In the genomic region with DNA sequence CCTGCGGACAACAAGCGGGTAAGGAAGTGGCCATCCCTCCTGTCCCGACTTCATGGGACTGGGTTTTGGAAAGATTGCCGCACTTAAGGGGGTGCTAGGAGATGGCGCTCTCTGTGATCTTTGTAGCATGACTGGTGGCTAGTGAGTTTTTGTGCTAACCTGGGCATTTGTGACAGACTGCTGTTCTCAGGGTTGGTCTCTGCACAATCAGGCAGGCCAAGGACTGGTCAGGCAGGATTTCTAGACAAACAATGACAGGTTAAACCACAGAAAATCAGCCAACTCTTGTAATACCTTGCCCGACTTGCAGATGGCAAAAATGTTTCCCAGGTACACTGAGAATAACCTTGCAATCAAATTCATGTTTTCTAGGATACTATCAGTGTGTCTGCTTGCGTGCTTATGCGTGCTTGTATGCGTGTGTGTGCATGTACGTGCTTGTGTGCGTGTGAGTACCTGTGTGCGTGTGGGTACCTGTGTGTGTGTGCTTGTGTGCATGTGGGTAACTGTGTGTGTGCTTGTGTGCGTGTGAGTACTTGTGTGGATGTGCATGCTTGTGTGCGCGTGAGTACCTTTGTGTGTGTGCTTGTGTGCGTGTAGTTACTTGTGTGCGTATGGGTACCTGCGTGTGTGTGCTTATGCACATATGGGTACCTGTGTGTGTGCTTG, we compare ENCODE assay signal across 14 cellular contexts. TPM values are rescaled to one million over a fixed set of nuclear protein-coding genes. Genes with fewer than 3 reads are reported as not detected.
DNase-seq lines count a peak whose midpoint lies in the region; ATAC-seq, FAIRE-seq and TF ChIP-seq lines count a peak whose summit lies in the region.
"Had no signal": no experiment of that assay in that cellular context is flagged by ENCODE, and none has a peak within 500 bp of the region (broad histone marks: within the 10 kb centered on the region; RNA-seq: fewer than 3 reads in every experiment).

No MANE protein-coding gene starts in this region.

- H4K5ac ChIP-seq in H1 (ENCODE audit: insufficient read length, low read depth, low read length): peak overlapping the region; percentile 84

- H3K23me2 ChIP-seq in H1 (ENCODE audit: low read depth, low read length): peaks cover 7% of the 10 kb centered on the region

- no peak overlapping the region for H3K4me3 Mint-ChIP-seq in natural killer cell
- no peak overlapping the region for H3K4me3 Mint-ChIP-seq in activated T-helper 17 cell treated with anti-CD3 and anti-CD28 coated beads, Interleukin-2, amount 50 U/mL, for 72 hours
- H3K4me3 Mint-ChIP-seq: T-helper 2 cell treated with Interferon-gamma antibody and Interleukin-4, amounts not matched to agents 5 μg/mL and 100 μg/mL, for 36 hours had no signal

- H4K91ac ChIP-seq in H1 (replicated peaks; ENCODE audit: insufficient read length, low read length): peak overlapping the region; percentile 100

- H3K79me1 ChIP-seq in H1 (ENCODE audit: low read depth, low read length): peaks cover 15% of the 10 kb centered on the region

- CTCF ChIA-PET in H1 (lab: Charles Lee; ENCODE audit: partially characterized antibody): interaction anchor here (0.6 to 1.7 kb wide), 4 partner anchors 11 to 419 kb away, joined by 3 to 4 read pairs (median 4); no protein-coding TSS in a partner anchor

- no peak for ATAC-seq in natural killer cell
- ATAC-seq in activated T-helper 17 cell treated with anti-CD3 and anti-CD28 coated beads, Interleukin-2, amount 50 U/mL, for 72 hours (replicated peaks): no peak

- WGBS in H1 (ENCODE audit: extremely low coverage in 1 of 2, insufficient coverage in 1 of 2, insufficient read length in 1 of 2, insufficient replicate concordance in 2 of 2, low coverage in 1 of 2, low lambda C conversion rate in 2 of 2, missing lambda C conversion rate in 1 of 2), 2 experiments: 86% methylated on average over 18 of the region's 18 CpGs; no CpG with 5 or more reads in 1 of the 2 experiments

- TF ChIP-seq CTCF in C4-2B (conservative IDR thresholded peaks at IDR 0.05) (no peak), H1 (IDR thresholded peaks at IDR 0.05; ENCODE audit: control extremely low read depth in 1 of 3, insufficient read depth in 1 of 3, low read depth in 1 of 3, low read length in 3 of 3) (no peak), natural killer cell (IDR thresholded peaks at IDR 0.05) (no peak), GM13977 (IDR thresholded peaks at IDR 0.05; ENCODE audit: extremely low read depth, insufficient read depth, missing control alignments) (no peak)

- no peak for TF ChIP-seq POLR2A in H1 (IDR thresholded peaks at IDR 0.05; ENCODE audit: control extremely low read depth in 1 of 2, low read depth in 2 of 2, low read length in 2 of 2)

- peak overlapping the region; percentile 89 for H3K56ac ChIP-seq in H1 (replicated peaks; ENCODE audit: insufficient read length, low read depth, low read length)

- H3K9me3 Mint-ChIP-seq in natural killer cell: no peaks in the 10 kb centered on the region
- no peaks in the 10 kb centered on the region for H3K9me3 Mint-ChIP-seq in activated T-helper 17 cell treated with anti-CD3 and anti-CD28 coated beads, Interleukin-2, amount 50 U/mL, for 72 hours
- H3K9me3 Mint-ChIP-seq: T-helper 2 cell treated with Interferon-gamma antibody and Interleukin-4, amounts not matched to agents 5 μg/mL and 100 μg/mL, for 36 hours had no signal

- H3K36me3 Mint-ChIP-seq in natural killer cell: no peaks in the 10 kb centered on the region
- H3K36me3 Mint-ChIP-seq in activated T-helper 17 cell treated with anti-CD3 and anti-CD28 coated beads, Interleukin-2, amount 50 U/mL, for 72 hours (ENCODE audit: low read depth): peaks cover 50% of the 10 kb centered on the region

- TF ChIP-seq RAD21 in H1 (IDR thresholded peaks at IDR 0.05 in 1 of 2, conservative IDR thresholded peaks at IDR 0.05 in 1 of 2; ENCODE audit: low read depth in 2 of 2, low read length in 2 of 2): no peak

- H4K8ac ChIP-seq in H1 (ENCODE audit: extremely low read depth, insufficient read depth, low read length): no peak overlapping the region

- H3K9ac ChIP-seq in HUES6 (ENCODE audit: low read length) (peak overlapping the region; percentile 6), H1 (replicated peaks in 1 of 4; ENCODE audit: extremely low read depth in 1 of 4, low read depth in 3 of 4, low read length in 3 of 4) (peak overlapping the region in 2 of 4 experiments; percentile 16 to 57; a peak in 3 of 7 replicates)

- peak overlapping the region; percentile 8 for H3K4me3 ChIP-seq in HUES6 (ENCODE audit: low read depth, low read length)
- 0 out of 8 replicates have a peak overlapping the region, but pooled peaks of 1 of the 4 experiments have one; percentile 43 for H3K4me3 ChIP-seq in H1 (ENCODE audit: extremely low read depth in 1 of 4, insufficient read depth in 2 of 4, low read depth in 3 of 4, low read length in 4 of 4)
- H3K4me3 ChIP-seq: ovary, Peyer's patch had no signal

- H3K4ac ChIP-seq in H1 (replicated peaks; ENCODE audit: insufficient read length, low read depth, low read length): peak overlapping the region; percentile 99

- intact Hi-C loops in natural killer cell (cut with micrococcal nuclease): no loop called here

- no peak overlapping the region for H2AFZ ChIP-seq in H1 (ENCODE audit: low read length)

- peak overlapping the region; percentile 58 to 69 for H3K4me2 ChIP-seq in H1 (ENCODE audit: insufficient read depth in 1 of 2, low read depth in 2 of 2, low read length in 2 of 2)

- TF ChIP-seq EP300 in H1 (IDR thresholded peaks at IDR 0.05; ENCODE audit: borderline replicate concordance in 1 of 2, low read depth in 2 of 2, low read length in 2 of 2): no peak

- peak overlapping the region; percentile 100 for H2BK5ac ChIP-seq in H1 (ENCODE audit: low read depth, low read length)

- H2AK5ac ChIP-seq in H1 (ENCODE audit: low read depth, low read length): peak overlapping the region; percentile 100

- H3K14ac ChIP-seq in H1 (ENCODE audit: insufficient read length): peak overlapping the region; percentile 91

- H3K27ac Mint-ChIP-seq in natural killer cell: peak overlapping the region; percentile 76 to 98
- H3K27ac Mint-ChIP-seq in activated T-helper 17 cell treated with anti-CD3 and anti-CD28 coated beads, Interleukin-2, amount 50 U/mL, for 72 hours: no peak overlapping the region
- H3K27ac Mint-ChIP-seq: T-helper 2 cell treated with Interferon-gamma antibody and Interleukin-4, amounts not matched to agents 5 μg/mL and 100 μg/mL, for 36 hours had no signal

- FAIRE-seq in H1 (lab: Jason Lieb, UNC): no peak

- in situ Hi-C loops in GM13977 (cut with MboI; ENCODE audit: low pct_unique_long_range_greater_than_20kb, low sequenced_read_pairs, unreplicated experiment): no loop called here

- peak overlapping the region; percentile 100 for H2BK12ac ChIP-seq in H1 (ENCODE audit: low read depth, low read length)

- POLR2A ChIA-PET in H1 (lab: Charles Lee; ENCODE audit: partially characterized antibody): no interaction called here

- peak overlapping the region; percentile 99 for H2BK120ac ChIP-seq in H1 (replicated peaks; ENCODE audit: low read depth, low read length)

- no peaks in the 10 kb centered on the region for H3K27me3 Mint-ChIP-seq in natural killer cell (ENCODE audit: low read depth in 2 of 2)
- H3K27me3 Mint-ChIP-seq in activated T-helper 17 cell treated with anti-CD3 and anti-CD28 coated beads, Interleukin-2, amount 50 U/mL, for 72 hours: no peaks in the 10 kb centered on the region

- H3K36me3 ChIP-seq in HUES6 (ENCODE audit: control insufficient read depth, insufficient read depth, low read length) (peaks cover 6% of the 10 kb centered on the region; the same call in 1 of the 2 replicates), H1 (ENCODE audit: control insufficient read depth in 2 of 4, insufficient read depth in 4 of 4, low read length in 3 of 4) (peaks cover 0 to 8% (median 4%) of the 10 kb centered on the region in 4 experiments; a peak in 3 of 8 replicates)
- H3K36me3 ChIP-seq: ovary had no signal

- peak overlapping the region; percentile 100 for H2BK15ac ChIP-seq in H1 (ENCODE audit: low read length)

- H3K27ac ChIP-seq in C4-2B (peak overlapping the region; percentile 71), HUES6 (ENCODE audit: low read depth, low read length) (peak overlapping the region; percentile 0), H1 (ENCODE audit: low read depth, low read length) (peak overlapping the region; percentile 86)
- H3K27ac ChIP-seq: ovary, Peyer's patch had no signal

- H3K4me1 ChIP-seq in HUES6 (ENCODE audit: control insufficient read depth, insufficient read depth, low read length) (peaks cover 50% of the 10 kb centered on the region), H1 (replicated peaks in 1 of 4; ENCODE audit: control insufficient read depth in 3 of 4, insufficient read depth in 4 of 4, low read length in 3 of 4) (peaks cover 16 to 34% (median 28%) of the 10 kb centered on the region in 4 experiments)
- H3K4me1 ChIP-seq: Peyer's patch had no signal

- H4K20me1 ChIP-seq in H1 (replicated peaks in 1 of 2; ENCODE audit: control insufficient read depth in 1 of 2, insufficient read depth in 2 of 2, low read length in 2 of 2): peaks cover 0 to 4% of the 10 kb centered on the region in 2 experiments

- peak overlapping the region; percentile 100 for H2BK20ac ChIP-seq in H1 (ENCODE audit: low read length)

- peaks cover 0 to 35% of the 10 kb centered on the region in 2 experiments; a peak in 2 of 4 replicates for H3K79me2 ChIP-seq in H1 (ENCODE audit: control insufficient read depth in 1 of 2, insufficient read depth in 2 of 2, low read length in 2 of 2)

- peaks cover 63 to 91% of the 10 kb centered on the region in 2 donors for H3K4me1 Mint-ChIP-seq in natural killer cell
- H3K4me1 Mint-ChIP-seq in activated T-helper 17 cell treated with anti-CD3 and anti-CD28 coated beads, Interleukin-2, amount 50 U/mL, for 72 hours: peaks cover 34% of the 10 kb centered on the region

- H3K23ac ChIP-seq in H1 (ENCODE audit: insufficient read length): peak overlapping the region; percentile 98

- H3K18ac ChIP-seq in H1 (ENCODE audit: extremely low read depth, low read length): peak overlapping the region; percentile 99

- H3K27me3 ChIP-seq in HUES6 (ENCODE audit: control insufficient read depth, insufficient read depth, low read length): no peaks in the 10 kb centered on the region
- H3K27me3 ChIP-seq in H1 (replicated peaks in 1 of 4; ENCODE audit: control insufficient read depth in 3 of 4, extremely low read depth in 1 of 4, insufficient read depth in 3 of 4, low read length in 3 of 4): no peaks in the 10 kb centered on the region
- H3K27me3 ChIP-seq: ovary, Peyer's patch had no signal

- DNase-seq in H1 (ENCODE audit: low read depth in 1 of 2, low spot score in 2 of 2): no peak
- no peak for DNase-seq in natural killer cell
- DNase-seq in GM13977 (ENCODE audit: low spot score): no peak
- DNase-seq in stimulated activated CD4-positive, alpha-beta T cell treated with anti-CD3 and anti-CD28 coated beads, Interleukin-2, amount 100 ng/mL, for 48 hours: no peak
- DNase-seq in NCI-H82 (lab: John Stamatoyannopoulos, UW): no peak
- DNase-seq: cortex of kidney, GDM1, NCI-H2171 treated with DMSO at 0.1 percent for 48 hours, ovary, Peyer's patch had no signal

- H3K9me3 ChIP-seq in HUES6 (ENCODE audit: control insufficient read depth, insufficient read depth, low read depth, low read length): no peaks in the 10 kb centered on the region
- H3K9me3 ChIP-seq in H1 (ENCODE audit: insufficient read depth in 2 of 2, low read depth in 1 of 2, low read length in 1 of 2): no peaks in the 10 kb centered on the region
- H3K9me3 ChIP-seq: ovary, Peyer's patch had no signal

RNA-seq across cellular contexts. Expression of a gene that starts 26.2 kb away (rescaled TPM):
- 65.5 and 66.6 TPM in 2 replicates for total RNA-seq in H1 (2021; fragmentation: NEBNext Ultra II Directional; extraction: Animal tissue kit (Norgen Biotek cat#: 25700))
- polyA plus RNA-seq in H1 (2011; rRNA removed): 38.1 and 90.3 TPM in 2 replicates
- polyA plus RNA-seq in H1 (2011; cell fraction: cytosol; rRNA removed): 40.1 TPM
- polyA plus RNA-seq in H1 (2011; cell fraction: nucleus; rRNA removed): 217 TPM
- polyA plus RNA-seq in H1 (2012, experiment 1 of 2): 27.0 to 38.1 TPM (median 34.7 TPM) in 4 replicates
- polyA plus RNA-seq in H1 (2012, experiment 2 of 2): 2.3 TPM
- polyA plus RNA-seq in H1 (2013, experiment 1 of 2): 45.2 TPM
- 33.1 TPM for polyA plus RNA-seq in H1 (2013, experiment 2 of 2)
- polyA minus RNA-seq in H1 (2011; rRNA and poly(A)+ RNA removed): 340 and 508 TPM in 2 replicates
- polyA minus RNA-seq in H1 (2011; cell fraction: cytosol; rRNA and poly(A)+ RNA removed): 105 TPM
- polyA minus RNA-seq in H1 (2011; cell fraction: nucleus; rRNA and poly(A)+ RNA removed): 189 TPM
- 100 to 1,000 TPM; 386 to 519 (median 456) TPM for total RNA-seq in natural killer cell
- total RNA-seq in activated T-helper 17 cell treated with anti-CD3 and anti-CD28 coated beads, Interleukin-2, amount 50 U/mL, for 72 hours: 10 to 100 TPM; 47.1 to 98.5 TPM

Comparison
In these comparisons a context has a peak if more than half of its experiments do, and no peak if none do; other contexts are left out.
1. H3K27ac ChIP-seq: peak in every context shown above with its lines; median percentile 86 in H1; 71 in C4-2B; 0 in HUES6.